Comparison of ENCODE assay signal across 1 cellular context in genomic region chr1:182069028-182069466, GRCh38.
TF ChIP-seq lines count a peak whose summit lies in the region.

No MANE protein-coding gene starts in this region.

TF ChIP-seq in WTC11, 78 proteins besides CTCF, POLR2A, EP300 and RAD21 (continued from another document):
- 0 out of 2 replicates have a peak, but pooled peaks have one; percentile 54 for TF ChIP-seq ZNF532 (CRISPR knock-in tag; IDR thresholded peaks at IDR 0.05; ENCODE audit: borderline replicate concordance)
